Comparison of ENCODE assay signal across 1 cellular context in the genomic region with DNA sequence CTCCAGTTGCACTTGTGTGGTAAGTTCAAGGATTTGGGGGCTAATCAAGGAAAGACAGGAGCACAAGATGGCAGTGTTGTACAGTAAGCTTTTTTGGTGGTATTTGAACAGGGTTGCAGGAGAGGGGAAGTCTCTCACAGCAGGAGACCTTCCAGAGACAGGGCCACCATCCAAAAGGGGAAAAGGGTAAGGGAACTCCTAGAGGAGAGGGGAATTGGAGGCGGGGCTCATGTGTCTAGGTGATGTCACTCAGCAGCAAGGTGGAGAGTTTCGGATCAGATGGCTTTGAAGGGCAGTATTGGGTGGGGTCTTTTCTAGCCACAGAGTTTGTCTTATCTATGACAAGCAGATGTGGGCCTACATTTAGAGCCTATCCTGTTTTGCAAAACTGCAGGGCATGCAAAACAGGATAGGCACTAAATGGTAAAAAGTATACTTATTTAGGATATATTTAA.
A peak's percentile ranks its signal among the peaks of the same experiment; 100 is the strongest.
TF ChIP-seq lines count a peak whose summit lies in the region.

No MANE protein-coding gene starts in this region.

TF ChIP-seq in K562, 482 proteins besides CTCF, POLR2A, EP300 and RAD21 (continued from another document and continues in another):
- TF ChIP-seq ZBTB7A (IDR thresholded peaks at IDR 0.05; ENCODE audit: borderline replicate concordance, control insufficient read depth, low read depth, low read length) (peak; percentile 63), MEF2A (IDR thresholded peaks at IDR 0.05; ENCODE audit: control insufficient read depth, low read depth, low read length) (no peak), PPARD (CRISPR knock-in tag; IDR thresholded peaks at IDR 0.05) (no peak), CC2D1A (IDR thresholded peaks at IDR 0.05) (peak; percentile 79), DMBX1 (CRISPR knock-in tag; IDR thresholded peaks at IDR 0.05; ENCODE audit: borderline replicate concordance) (no peak), ILF3 (IDR thresholded peaks at IDR 0.05; ENCODE audit: borderline replicate concordance) (no peak), SAFB (IDR thresholded peaks at IDR 0.05; ENCODE audit: borderline replicate concordance, low read depth, low read length) (no peak), FOXA1 (IDR thresholded peaks at IDR 0.05; ENCODE audit: borderline replicate concordance) (no peak), TEAD4 (IDR thresholded peaks at IDR 0.05; ENCODE audit: low read length) (peak; percentile 93), TEAD4 (CRISPR knock-in tag; IDR thresholded peaks at IDR 0.05; ENCODE audit: borderline replicate concordance) (no peak), KAT2B (IDR thresholded peaks at IDR 0.05; ENCODE audit: low read depth, low read length) (no peak), PHB2 (IDR thresholded peaks at IDR 0.05; ENCODE audit: low read depth) (peak; percentile 80), YY1 (IDR thresholded peaks at IDR 0.05; ENCODE audit: borderline replicate concordance in 1 of 3, control insufficient read depth in 1 of 3, extremely low read depth in 1 of 3, insufficient read depth in 3 of 3, insufficient read length in 1 of 3, insufficient replicate concordance in 2 of 3, low read depth in 1 of 3, low read length in 2 of 3) (no peak), KAT7 (CRISPR knock-in tag; IDR thresholded peaks at IDR 0.05; ENCODE audit: borderline replicate concordance) (no peak), ZNF133 (CRISPR knock-in tag; IDR thresholded peaks at IDR 0.05) (no peak), EHMT2 (IDR thresholded peaks at IDR 0.05) (peak; percentile 91), MTA3 (IDR thresholded peaks at IDR 0.05; ENCODE audit: borderline replicate concordance) (no peak), E2F3 (CRISPR knock-in tag; IDR thresholded peaks at IDR 0.05) (no peak), MAFG (tag; conservative IDR thresholded peaks at IDR 0.05) (peak; percentile 55), NFYB (IDR thresholded peaks at IDR 0.05; ENCODE audit: extremely low read depth, insufficient read length) (no peak), HDAC6 (IDR thresholded peaks at IDR 0.05; ENCODE audit: low read depth, low read length) (no peak), SRSF3 (IDR thresholded peaks at IDR 0.05; ENCODE audit: insufficient read depth, low read length) (no peak), CXXC5 (CRISPR knock-in tag; IDR thresholded peaks at IDR 0.05) (peak; percentile 41), ZNF707 (CRISPR knock-in tag; conservative IDR thresholded peaks at IDR 0.05) (no peak), BMI1 (IDR thresholded peaks at IDR 0.05; ENCODE audit: low read length) (no peak), KLF6 (CRISPR knock-in tag; IDR thresholded peaks at IDR 0.05; ENCODE audit: borderline replicate concordance) (no peak), ZBTB8A (IDR thresholded peaks at IDR 0.05; ENCODE audit: partially characterized antibody) (no peak), JUND (IDR thresholded peaks at IDR 0.05; ENCODE audit: borderline replicate concordance, low read depth, low read length) (peak; percentile 87), JUND (tag; IDR thresholded peaks at IDR 0.05; ENCODE audit: borderline replicate concordance, low read depth, low read length) (peak; percentile 70; the same call in 1 of the 3 replicates), HNRNPUL1 (IDR thresholded peaks at IDR 0.05; ENCODE audit: low read length) (no peak), ZNF79 (CRISPR knock-in tag; IDR thresholded peaks at IDR 0.05; ENCODE audit: low read depth) (no peak), TEAD2 (tag; IDR thresholded peaks at IDR 0.05) (no peak), SMARCA5 (IDR thresholded peaks at IDR 0.05) (no peak), CBX8 (IDR thresholded peaks at IDR 0.05; ENCODE audit: borderline replicate concordance, extremely low read depth, low read depth, low read length, poor library complexity, severe bottlenecking) (no peak), MTA2 (IDR thresholded peaks at IDR 0.05; ENCODE audit: low read depth) (peak; percentile 91), ZNF76 (CRISPR knock-in tag; IDR thresholded peaks at IDR 0.05; ENCODE audit: borderline replicate concordance) (no peak), PHB (CRISPR knock-in tag; IDR thresholded peaks at IDR 0.05) (no peak), NCOR1 (IDR thresholded peaks at IDR 0.05) (peak; percentile 79), NFATC3 (IDR thresholded peaks at IDR 0.05) (no peak), ZNF589 (CRISPR knock-in tag; IDR thresholded peaks at IDR 0.05; ENCODE audit: low read depth) (peak; percentile 58; the same call in 1 of the 2 replicates), HDAC2 (IDR thresholded peaks at IDR 0.05) (peak; percentile 73; the same call in 1 of the 2 replicates), ZNF431 (CRISPR knock-in tag; IDR thresholded peaks at IDR 0.05) (no peak), XRCC4 (IDR thresholded peaks at IDR 0.05; ENCODE audit: extremely low read depth, insufficient read depth, insufficient read length) (no peak), ZNF224 (CRISPR knock-in tag; IDR thresholded peaks at IDR 0.05) (no peak), ARID1B (IDR thresholded peaks at IDR 0.05) (peak; percentile 97), ADNP (tag; IDR thresholded peaks at IDR 0.05) (no peak), ZNF232 (CRISPR knock-in tag; IDR thresholded peaks at IDR 0.05) (no peak), SIN3A (IDR thresholded peaks at IDR 0.05; ENCODE audit: borderline replicate concordance in 2 of 2, control insufficient read depth in 1 of 2, low read depth in 2 of 2, low read length in 2 of 2) (no peak), POLR2H (tag; IDR thresholded peaks at IDR 0.05; ENCODE audit: low read depth) (no peak), BRD9 (IDR thresholded peaks at IDR 0.05; ENCODE audit: low read depth, partially characterized antibody) (peak; percentile 26)
- TF ChIP-seq, protein P1, sequence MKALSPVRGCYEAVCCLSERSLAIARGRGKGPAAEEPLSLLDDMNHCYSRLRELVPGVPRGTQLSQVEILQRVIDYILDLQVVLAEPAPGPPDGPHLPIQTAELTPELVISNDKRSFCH (CRISPR knock-in tag; IDR thresholded peaks at IDR 0.05): no peak
- TF ChIP-seq, protein P1 (tag; IDR thresholded peaks at IDR 0.05): no peak
- TF ChIP-seq, protein P2, sequence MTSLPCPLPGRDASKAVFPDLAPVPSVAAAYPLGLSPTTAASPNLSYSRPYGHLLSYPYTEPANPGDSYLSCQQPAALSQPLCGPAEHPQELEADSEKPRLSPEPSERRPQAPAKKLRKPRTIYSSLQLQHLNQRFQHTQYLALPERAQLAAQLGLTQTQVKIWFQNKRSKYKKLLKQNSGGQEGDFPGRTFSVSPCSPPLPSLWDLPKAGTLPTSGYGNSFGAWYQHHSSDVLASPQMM (CRISPR knock-in tag; IDR thresholded peaks at IDR 0.05): no peak
- TF ChIP-seq, protein P3, sequence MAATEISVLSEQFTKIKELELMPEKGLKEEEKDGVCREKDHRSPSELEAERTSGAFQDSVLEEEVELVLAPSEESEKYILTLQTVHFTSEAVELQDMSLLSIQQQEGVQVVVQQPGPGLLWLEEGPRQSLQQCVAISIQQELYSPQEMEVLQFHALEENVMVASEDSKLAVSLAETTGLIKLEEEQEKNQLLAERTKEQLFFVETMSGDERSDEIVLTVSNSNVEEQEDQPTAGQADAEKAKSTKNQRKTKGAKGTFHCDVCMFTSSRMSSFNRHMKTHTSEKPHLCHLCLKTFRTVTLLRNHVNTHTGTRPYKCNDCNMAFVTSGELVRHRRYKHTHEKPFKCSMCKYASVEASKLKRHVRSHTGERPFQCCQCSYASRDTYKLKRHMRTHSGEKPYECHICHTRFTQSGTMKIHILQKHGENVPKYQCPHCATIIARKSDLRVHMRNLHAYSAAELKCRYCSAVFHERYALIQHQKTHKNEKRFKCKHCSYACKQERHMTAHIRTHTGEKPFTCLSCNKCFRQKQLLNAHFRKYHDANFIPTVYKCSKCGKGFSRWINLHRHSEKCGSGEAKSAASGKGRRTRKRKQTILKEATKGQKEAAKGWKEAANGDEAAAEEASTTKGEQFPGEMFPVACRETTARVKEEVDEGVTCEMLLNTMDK (IDR thresholded peaks at IDR 0.05; ENCODE audit: borderline replicate concordance, insufficient read depth, low read depth, low read length, poor library complexity, severe bottlenecking): no peak
- TF ChIP-seq, protein P4, sequence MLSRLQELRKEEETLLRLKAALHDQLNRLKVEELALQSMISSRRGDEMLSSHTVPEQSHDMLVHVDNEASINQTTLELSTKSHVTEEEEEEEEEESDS (CRISPR knock-in tag; IDR thresholded peaks at IDR 0.05): no peak
- TF ChIP-seq, protein P5, sequence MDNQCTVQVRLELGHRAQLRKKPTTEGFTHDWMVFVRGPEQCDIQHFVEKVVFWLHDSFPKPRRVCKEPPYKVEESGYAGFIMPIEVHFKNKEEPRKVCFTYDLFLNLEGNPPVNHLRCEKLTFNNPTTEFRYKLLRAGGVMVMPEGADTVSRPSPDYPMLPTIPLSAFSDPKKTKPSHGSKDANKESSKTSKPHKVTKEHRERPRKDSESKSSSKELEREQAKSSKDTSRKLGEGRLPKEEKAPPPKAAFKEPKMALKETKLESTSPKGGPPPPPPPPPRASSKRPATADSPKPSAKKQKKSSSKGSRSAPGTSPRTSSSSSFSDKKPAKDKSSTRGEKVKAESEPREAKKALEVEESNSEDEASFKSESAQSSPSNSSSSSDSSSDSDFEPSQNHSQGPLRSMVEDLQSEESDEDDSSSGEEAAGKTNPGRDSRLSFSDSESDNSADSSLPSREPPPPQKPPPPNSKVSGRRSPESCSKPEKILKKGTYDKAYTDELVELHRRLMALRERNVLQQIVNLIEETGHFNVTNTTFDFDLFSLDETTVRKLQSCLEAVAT (IDR thresholded peaks at IDR 0.05): peak in 1 of 2 experiments; percentile 62; a peak in 1 of 4 replicates
- TF ChIP-seq, protein P6, sequence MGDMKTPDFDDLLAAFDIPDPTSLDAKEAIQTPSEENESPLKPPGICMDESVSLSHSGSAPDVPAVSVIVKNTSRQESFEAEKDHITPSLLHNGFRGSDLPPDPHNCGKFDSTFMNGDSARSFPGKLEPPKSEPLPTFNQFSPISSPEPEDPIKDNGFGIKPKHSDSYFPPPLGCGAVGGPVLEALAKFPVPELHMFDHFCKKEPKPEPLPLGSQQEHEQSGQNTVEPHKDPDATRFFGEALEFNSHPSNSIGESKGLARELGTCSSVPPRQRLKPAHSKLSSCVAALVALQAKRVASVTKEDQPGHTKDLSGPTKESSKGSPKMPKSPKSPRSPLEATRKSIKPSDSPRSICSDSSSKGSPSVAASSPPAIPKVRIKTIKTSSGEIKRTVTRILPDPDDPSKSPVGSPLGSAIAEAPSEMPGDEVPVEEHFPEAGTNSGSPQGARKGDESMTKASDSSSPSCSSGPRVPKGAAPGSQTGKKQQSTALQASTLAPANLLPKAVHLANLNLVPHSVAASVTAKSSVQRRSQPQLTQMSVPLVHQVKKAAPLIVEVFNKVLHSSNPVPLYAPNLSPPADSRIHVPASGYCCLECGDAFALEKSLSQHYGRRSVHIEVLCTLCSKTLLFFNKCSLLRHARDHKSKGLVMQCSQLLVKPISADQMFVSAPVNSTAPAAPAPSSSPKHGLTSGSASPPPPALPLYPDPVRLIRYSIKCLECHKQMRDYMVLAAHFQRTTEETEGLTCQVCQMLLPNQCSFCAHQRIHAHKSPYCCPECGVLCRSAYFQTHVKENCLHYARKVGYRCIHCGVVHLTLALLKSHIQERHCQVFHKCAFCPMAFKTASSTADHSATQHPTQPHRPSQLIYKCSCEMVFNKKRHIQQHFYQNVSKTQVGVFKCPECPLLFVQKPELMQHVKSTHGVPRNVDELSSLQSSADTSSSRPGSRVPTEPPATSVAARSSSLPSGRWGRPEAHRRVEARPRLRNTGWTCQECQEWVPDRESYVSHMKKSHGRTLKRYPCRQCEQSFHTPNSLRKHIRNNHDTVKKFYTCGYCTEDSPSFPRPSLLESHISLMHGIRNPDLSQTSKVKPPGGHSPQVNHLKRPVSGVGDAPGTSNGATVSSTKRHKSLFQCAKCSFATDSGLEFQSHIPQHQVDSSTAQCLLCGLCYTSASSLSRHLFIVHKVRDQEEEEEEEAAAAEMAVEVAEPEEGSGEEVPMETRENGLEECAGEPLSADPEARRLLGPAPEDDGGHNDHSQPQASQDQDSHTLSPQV (IDR thresholded peaks at IDR 0.05): 0 out of 2 replicates have a peak, but pooled peaks have one; percentile 18
